Comparison of ENCODE assay signal across 21 cellular contexts in the genomic region with DNA sequence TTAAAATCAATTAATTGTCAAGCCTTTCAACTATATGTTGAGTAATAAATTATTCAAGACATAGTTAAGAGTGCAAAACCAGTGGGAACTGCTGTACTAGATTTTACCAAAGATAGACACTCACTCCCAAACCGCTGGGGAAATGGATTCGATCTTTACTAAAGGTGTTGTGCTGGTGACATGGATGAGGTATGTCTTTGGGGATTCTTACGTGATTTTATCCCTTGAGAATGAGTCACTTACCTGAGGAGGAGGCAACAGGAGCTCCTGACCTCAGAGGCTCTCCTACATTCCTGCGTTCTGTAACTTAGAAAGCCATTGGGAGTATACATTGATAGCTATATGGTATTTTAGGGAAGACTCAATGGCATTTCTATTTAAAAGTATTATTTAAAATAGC.
DNase-seq lines count a peak whose midpoint lies in the region; ATAC-seq, FAIRE-seq and TF ChIP-seq lines count a peak whose summit lies in the region.
"Had no signal": no experiment of that assay in that cellular context is flagged by ENCODE, and none has a peak within 500 bp of the region (broad histone marks: within the 10 kb centered on the region; RNA-seq: fewer than 3 reads in every experiment).

No MANE protein-coding gene starts in this region.

- no peak for TF ChIP-seq CTCF in A549 (IDR thresholded peaks at IDR 0.05)
- TF ChIP-seq CTCF in epithelial cell of esophagus (IDR thresholded peaks at IDR 0.05; ENCODE audit: insufficient read depth, low read depth, low read length, missing control alignments), result no peak

- 79% methylated on average over 4 of the region's 4 CpGs for WGBS in A549 (ENCODE audit: missing lambda C conversion rate)
- WGBS in trophoblast cell (ENCODE audit: extremely low coverage, insufficient coverage, insufficient read length), result no CpG with 5 or more reads among the region's 4 CpGs

- no peak overlapping the region for H3K4ac ChIP-seq in trophoblast cell (ENCODE audit: low read depth, low read length)

- DNase-seq in A549 (ENCODE audit: low read depth in 1 of 2, low spot score in 1 of 2), result no peak
- no peak for DNase-seq in SJCRH30
- peak; percentile 76 for DNase-seq in epithelial cell of esophagus (ENCODE audit: low read depth)
- peak; percentile 62 to 89 for DNase-seq in trophoblast cell
- no peak for DNase-seq in NCI-H69 (lab: John Stamatoyannopoulos, UW)
- DNase-seq in NCI-H187 treated with DMSO at 0.1 percent for 48 hours (lab: John Stamatoyannopoulos, UW), result no peak
- DNase-seq in NCI-H2171 (lab: John Stamatoyannopoulos, UW), result no peak
- DNase-seq: activated CD4-positive, alpha-beta T cell treated with anti-CD3 and anti-CD28 coated beads, Interleukin-2, amount 50 U/mL, for 1 hour; activated CD8-positive, alpha-beta memory T cell treated with anti-CD3 and anti-CD28 coated beads, Interleukin-2, amount 50 U/mL, for 48 hours; activated effector memory CD4-positive, alpha-beta T cell treated with Interleukin-2 at 50 U/mL for 16 hours; erythroblast; gastrocnemius medialis; left cardiac atrium; NCI-H1417; NCI-H526 treated with DMSO at 0.1 percent for 48 hours; stimulated activated CD4-positive, alpha-beta T cell treated with anti-CD3 and anti-CD28 coated beads, Interleukin-2, amount 100 ng/mL, for 24 hours; stimulated activated naive CD8-positive, alpha-beta T cell treated with anti-CD3 and anti-CD28 coated beads, Interleukin-15, Interleukin-2, amounts not matched to agents 100 U/mL and 50 U/mL, for 24 hours had no signal

- no peak overlapping the region for H4K12ac ChIP-seq in trophoblast cell (ENCODE audit: low read depth, low read length)

- no peaks in the 10 kb centered on the region for H3K79me2 ChIP-seq in trophoblast cell (ENCODE audit: control insufficient read depth, insufficient read depth, low read length, poor library complexity)

- H3K27me3 ChIP-seq in SJCRH30, result no peaks in the 10 kb centered on the region
- no peaks in the 10 kb centered on the region for H3K27me3 ChIP-seq in trophoblast cell (ENCODE audit: insufficient read depth, low read length)
- H3K27me3 ChIP-seq: BLaER1, gastrocnemius medialis had no signal

- POLR2A ChIA-PET in A549 (lab: Yijun Ruan, JAX), result interaction anchor here (1.9 to 2.6 kb wide), 3 partner anchors 148 to 201 kb away, joined by 11 to 12 read pairs (median 11); a partner anchor contains a TSS

- H2BK5ac ChIP-seq in trophoblast cell (ENCODE audit: low read depth, low read length, poor library complexity), result no peak overlapping the region

- no peak overlapping the region for H2BK120ac ChIP-seq in trophoblast cell (ENCODE audit: insufficient read depth, low read length, poor library complexity)

- no peak overlapping the region for H3K23ac ChIP-seq in trophoblast cell (ENCODE audit: low read length)

- H3K36me3 ChIP-seq in SJCRH30, result no peaks in the 10 kb centered on the region
- H3K36me3 ChIP-seq in trophoblast cell (ENCODE audit: control insufficient read depth in 1 of 2, insufficient read depth in 2 of 2, low read length in 2 of 2), result no peaks in the 10 kb centered on the region
- H3K36me3 ChIP-seq: BLaER1, gastrocnemius medialis had no signal

- no peak overlapping the region for H3K4me3 ChIP-seq in A549
- no peak overlapping the region for H3K4me3 ChIP-seq in SJCRH30
- no peak overlapping the region for H3K4me3 ChIP-seq in epithelial cell of esophagus (ENCODE audit: low read length)
- H3K4me3 ChIP-seq in trophoblast cell (ENCODE audit: low read depth, low read length), result no peak overlapping the region
- H3K4me3 ChIP-seq: BLaER1, gastrocnemius medialis had no signal

- peak; percentile 67 for FAIRE-seq in A549 (lab: Jason Lieb, UNC)
- FAIRE-seq: GM18507 had no signal

- H3K9ac ChIP-seq in trophoblast cell (ENCODE audit: low read length), result no peak overlapping the region
- H3K9ac ChIP-seq: BLaER1 had no signal

- ATAC-seq in A549 (no peak), HG02840 (IDR thresholded peaks at IDR 0.05; ENCODE audit: low FRiP score, unreplicated experiment) (no peak)
- ATAC-seq: natural killer cell treated with Interleukin-12 subunit alpha and Interleukin-12 subunit beta and Interleukin-15 and Interleukin-18, amount 100 ng/mL, for 72 hours; stimulated activated naive CD8-positive, alpha-beta T cell treated with anti-CD3 and anti-CD28 coated beads, Interleukin-15, Interleukin-2, amounts not matched to agents 100 U/mL and 50 U/mL, for 24 hours had no signal

- H3K4me1 ChIP-seq in A549 (peaks cover 75% of the 10 kb centered on the region), SJCRH30 (peaks cover 51% of the 10 kb centered on the region), trophoblast cell (ENCODE audit: control insufficient read depth in 1 of 2, insufficient read depth in 2 of 2, low read length in 2 of 2) (peaks cover 15 to 22% of the 10 kb centered on the region in 2 experiments)
- H3K4me1 ChIP-seq: BLaER1 had no signal

- H3K27ac ChIP-seq in A549 (peak overlapping the region; percentile 95), SJCRH30 (peak overlapping the region; percentile 86; the same call in 1 of the 2 replicates), trophoblast cell (ENCODE audit: low read depth, low read length) (no peak overlapping the region)
- H3K27ac ChIP-seq: BLaER1 had no signal

- TF ChIP-seq EP300 in A549 (IDR thresholded peaks at IDR 0.05), result no peak

- no peak overlapping the region for H2AK5ac ChIP-seq in trophoblast cell (ENCODE audit: low read length)

- H4K8ac ChIP-seq in trophoblast cell (ENCODE audit: low read depth, low read length), result no peak overlapping the region

- no peak for TF ChIP-seq POLR2A in A549 (IDR thresholded peaks at IDR 0.05; ENCODE audit: low read length)

- peaks cover 7% of the 10 kb centered on the region; the same call in 2 of the 3 replicates for H3K9me3 ChIP-seq in A549
- H3K9me3 ChIP-seq in SJCRH30 (replicated peaks), result no peaks in the 10 kb centered on the region; the same call in 1 of the 2 replicates
- peaks cover under 1% of the 10 kb centered on the region for H3K9me3 ChIP-seq in trophoblast cell (ENCODE audit: insufficient read depth, low read depth, low read length)
- H3K9me3 ChIP-seq: BLaER1, gastrocnemius medialis had no signal

- H3K4me2 ChIP-seq in A549 (peak overlapping the region; percentile 63; the same call in 2 of the 3 replicates), trophoblast cell (ENCODE audit: low read length) (no peak overlapping the region)
- H3K4me2 ChIP-seq: BLaER1 had no signal

- peaks cover 34% of the 10 kb centered on the region for H3K79me1 ChIP-seq in trophoblast cell (ENCODE audit: low read length)

- no peak overlapping the region for H4K91ac ChIP-seq in trophoblast cell (ENCODE audit: low read depth, low read length)

- no peak overlapping the region for H3K14ac ChIP-seq in trophoblast cell (ENCODE audit: low read length)

- TF ChIP-seq RAD21 in A549 (conservative IDR thresholded peaks at IDR 0.05 in 1 of 2, IDR thresholded peaks at IDR 0.05 in 1 of 2), result no peak

- no peak overlapping the region for H2AFZ ChIP-seq in trophoblast cell (ENCODE audit: insufficient read depth, low read length, poor library complexity)

- CTCF ChIA-PET in A549 (lab: Yijun Ruan, JAX), result interaction anchor here (0.8 to 5.6 kb wide), 3 partner anchors 11 to 178 kb away, joined by 3 to 25 read pairs (median 5); no protein-coding TSS in a partner anchor

- H3K18ac ChIP-seq in trophoblast cell (ENCODE audit: low read length), result no peak overlapping the region

- no peak overlapping the region for H2BK12ac ChIP-seq in trophoblast cell (ENCODE audit: low read length)

TF ChIP-seq in A549, 52 proteins besides CTCF, POLR2A, EP300 and RAD21:
- TF ChIP-seq FOSL2 (IDR thresholded peaks at IDR 0.05), result no peak
- peak; percentile 44; the same call in 1 of the 2 replicates for TF ChIP-seq FOSL2 (CRISPR knock-in tag; IDR thresholded peaks at IDR 0.05)
- no peak for TF ChIP-seq ESRRA (IDR thresholded peaks at IDR 0.05; ENCODE audit: borderline replicate concordance, low read length)
- TF ChIP-seq MYC (IDR thresholded peaks at IDR 0.05; ENCODE audit: borderline replicate concordance, low read length), result no peak

Comparison
In these comparisons a context has a peak if more than half of its experiments do, and no peak if none do; other contexts are left out.
1. DNase-seq: peak in epithelial cell of esophagus (single experiment) and trophoblast cell (2 of 2); none in A549 (0 of 2), SJCRH30 (0 of 2), NCI-H69 (single experiment), NCI-H187 treated with DMSO at 0.1 percent for 48 hours (single experiment) and NCI-H2171 (single experiment).